ENCODE assay signal across 19 cellular contexts in genomic region chr2:143697744-143698143, GRCh38.
DNase-seq lines count a peak whose midpoint lies in the region; ATAC-seq and TF ChIP-seq lines count a peak whose summit lies in the region.
"Had no signal": no experiment of that assay in that cellular context is flagged by ENCODE, and none has a peak within 500 bp of the region (broad histone marks: within the 10 kb centered on the region; RNA-seq: fewer than 3 reads in every experiment).

No MANE protein-coding gene starts in this region.

- TF ChIP-seq CTCF in activated CD8-positive, alpha-beta T cell treated with anti-CD3 and anti-CD28 coated beads for 36 hours (IDR thresholded peaks at IDR 0.05): no peak
- no peak for TF ChIP-seq CTCF in HFFc6 (IDR thresholded peaks at IDR 0.05)

- no peak for ATAC-seq in activated CD8-positive, alpha-beta T cell treated with anti-CD3 and anti-CD28 coated beads for 36 hours
- no peak for ATAC-seq in activated CD8-positive, alpha-beta T cell treated with anti-CD3 and anti-CD28 coated beads, Interleukin-2, amount 10 ng/mL, durations not matched to agents 7 days and 5 days
- ATAC-seq in GM21515 (IDR thresholded peaks at IDR 0.05; ENCODE audit: unreplicated experiment) (peak; percentile 61), HG03025 (IDR thresholded peaks at IDR 0.05; ENCODE audit: low FRiP score, unreplicated experiment) (peak; percentile 68)
- ATAC-seq in activated T-helper 17 cell treated with anti-CD3 and anti-CD28 coated beads, Interleukin-2, amount 50 U/mL, for 72 hours (replicated peaks): no peak
- ATAC-seq: A549, sciatic nerve, T-cell had no signal

- no peaks in the 10 kb centered on the region for H3K27me3 Mint-ChIP-seq in activated CD8-positive, alpha-beta T cell treated with anti-CD3 and anti-CD28 coated beads for 36 hours
- no peaks in the 10 kb centered on the region for H3K27me3 Mint-ChIP-seq in activated CD8-positive, alpha-beta T cell treated with anti-CD3 and anti-CD28 coated beads, Interleukin-2, amount 10 ng/mL, durations not matched to agents 7 days and 5 days (ENCODE audit: low read depth)
- no peaks in the 10 kb centered on the region for H3K27me3 Mint-ChIP-seq in activated T-helper 17 cell treated with anti-CD3 and anti-CD28 coated beads, Interleukin-2, amount 50 U/mL, for 72 hours
- H3K27me3 Mint-ChIP-seq in HFFc6 (ENCODE audit: insufficient read depth): no peaks in the 10 kb centered on the region; the same call in 1 of the 2 replicates
- H3K27me3 Mint-ChIP-seq: CD4-positive, alpha-beta memory T cell; T-cell had no signal

- H3K36me3 Mint-ChIP-seq in activated CD8-positive, alpha-beta T cell treated with anti-CD3 and anti-CD28 coated beads for 36 hours (ENCODE audit: low read depth): peaks cover 18% of the 10 kb centered on the region
- peaks cover 29% of the 10 kb centered on the region for H3K36me3 Mint-ChIP-seq in activated CD8-positive, alpha-beta T cell treated with anti-CD3 and anti-CD28 coated beads, Interleukin-2, amount 10 ng/mL, durations not matched to agents 7 days and 5 days (ENCODE audit: low read depth)
- peaks cover 13% of the 10 kb centered on the region for H3K36me3 Mint-ChIP-seq in activated T-helper 17 cell treated with anti-CD3 and anti-CD28 coated beads, Interleukin-2, amount 50 U/mL, for 72 hours (ENCODE audit: low read depth)
- no peaks in the 10 kb centered on the region for H3K36me3 Mint-ChIP-seq in HFFc6 (ENCODE audit: low read depth)
- H3K36me3 Mint-ChIP-seq: type B pancreatic cell had no signal

- POLR2A ChIA-PET in activated CD8-positive, alpha-beta T cell treated with anti-CD3 and anti-CD28 coated beads for 36 hours (lab: Charles Lee): no interaction called here
- POLR2A ChIA-PET in activated CD8-positive, alpha-beta T cell treated with anti-CD3 and anti-CD28 coated beads, Interleukin-2, amount 10 ng/mL, durations not matched to agents 7 days and 5 days (lab: Charles Lee): no interaction called here

- no peak for DNase-seq in activated CD8-positive, alpha-beta T cell treated with anti-CD3 and anti-CD28 coated beads for 36 hours
- DNase-seq in activated CD8-positive, alpha-beta T cell treated with anti-CD3 and anti-CD28 coated beads, Interleukin-2, amount 10 ng/mL, durations not matched to agents 7 days and 5 days: no peak
- DNase-seq in NCI-H526 (lab: John Stamatoyannopoulos, UW): no peak
- DNase-seq in NCI-H1417 treated with DMSO at 0.1 percent for 48 hours (lab: John Stamatoyannopoulos, UW): no peak
- no peak for DNase-seq in HFFc6
- DNase-seq: CD4-positive, alpha-beta memory T cell; cortex of kidney; erythroblast; islet precursor cell; mesenchymal stem cell; NCI-H2081 treated with DMSO at 0.1 percent for 48 hours; stimulated activated CD4-positive, alpha-beta T cell treated with anti-CD3 and anti-CD28 coated beads, Interleukin-4, amount 100 ng/mL, for 1 hour; T-cell had no signal

- intact Hi-C loops in activated CD8-positive, alpha-beta T cell treated with anti-CD3 and anti-CD28 coated beads for 36 hours (cut with micrococcal nuclease): no loop called here

- H3K4me3 Mint-ChIP-seq in activated CD8-positive, alpha-beta T cell treated with anti-CD3 and anti-CD28 coated beads for 36 hours: no peak overlapping the region
- H3K4me3 Mint-ChIP-seq in activated CD8-positive, alpha-beta T cell treated with anti-CD3 and anti-CD28 coated beads, Interleukin-2, amount 10 ng/mL, durations not matched to agents 7 days and 5 days: no peak overlapping the region
- H3K4me3 Mint-ChIP-seq in activated T-helper 17 cell treated with anti-CD3 and anti-CD28 coated beads, Interleukin-2, amount 50 U/mL, for 72 hours: peak overlapping the region; percentile 11
- H3K4me3 Mint-ChIP-seq in HFFc6: no peak overlapping the region
- H3K4me3 Mint-ChIP-seq: CD4-positive, alpha-beta memory T cell; T-cell; type B pancreatic cell had no signal

- peak overlapping the region; percentile 88 for H3K27ac Mint-ChIP-seq in activated CD8-positive, alpha-beta T cell treated with anti-CD3 and anti-CD28 coated beads for 36 hours
- no peak overlapping the region for H3K27ac Mint-ChIP-seq in activated CD8-positive, alpha-beta T cell treated with anti-CD3 and anti-CD28 coated beads, Interleukin-2, amount 10 ng/mL, durations not matched to agents 7 days and 5 days
- H3K27ac Mint-ChIP-seq in activated T-helper 17 cell treated with anti-CD3 and anti-CD28 coated beads, Interleukin-2, amount 50 U/mL, for 72 hours: peak overlapping the region; percentile 51
- H3K27ac Mint-ChIP-seq in HFFc6: no peak overlapping the region
- H3K27ac Mint-ChIP-seq: type B pancreatic cell had no signal

- H3K4me1 Mint-ChIP-seq in activated CD8-positive, alpha-beta T cell treated with anti-CD3 and anti-CD28 coated beads for 36 hours (ENCODE audit: low read depth): peaks cover 54% of the 10 kb centered on the region
- no peaks in the 10 kb centered on the region for H3K4me1 Mint-ChIP-seq in activated CD8-positive, alpha-beta T cell treated with anti-CD3 and anti-CD28 coated beads, Interleukin-2, amount 10 ng/mL, durations not matched to agents 7 days and 5 days (ENCODE audit: low read depth)
- peaks cover 18% of the 10 kb centered on the region for H3K4me1 Mint-ChIP-seq in activated T-helper 17 cell treated with anti-CD3 and anti-CD28 coated beads, Interleukin-2, amount 50 U/mL, for 72 hours
- H3K4me1 Mint-ChIP-seq in HFFc6 (ENCODE audit: low read depth): no peaks in the 10 kb centered on the region

- CTCF ChIA-PET in activated CD8-positive, alpha-beta T cell treated with anti-CD3 and anti-CD28 coated beads for 36 hours (lab: Charles Lee): no interaction called here
- CTCF ChIA-PET in activated CD8-positive, alpha-beta T cell treated with anti-CD3 and anti-CD28 coated beads, Interleukin-2, amount 10 ng/mL, durations not matched to agents 7 days and 5 days (lab: Charles Lee): interaction anchor here (0.8 kb wide), 1 partner anchor 106 kb away, joined by 3 read pairs; no protein-coding TSS in a partner anchor

- H3K9me3 Mint-ChIP-seq in activated CD8-positive, alpha-beta T cell treated with anti-CD3 and anti-CD28 coated beads for 36 hours: peaks cover 2% of the 10 kb centered on the region
- H3K9me3 Mint-ChIP-seq in activated CD8-positive, alpha-beta T cell treated with anti-CD3 and anti-CD28 coated beads, Interleukin-2, amount 10 ng/mL, durations not matched to agents 7 days and 5 days (ENCODE audit: insufficient read depth): no peaks in the 10 kb centered on the region
- H3K9me3 Mint-ChIP-seq in activated T-helper 17 cell treated with anti-CD3 and anti-CD28 coated beads, Interleukin-2, amount 50 U/mL, for 72 hours: no peaks in the 10 kb centered on the region
- no peaks in the 10 kb centered on the region for H3K9me3 Mint-ChIP-seq in HFFc6
- H3K9me3 Mint-ChIP-seq: T-cell had no signal

Comparison
In these comparisons a context has a peak if more than half of its experiments do, and no peak if none do; other contexts are left out.
1. H3K27ac Mint-ChIP-seq: peak in activated CD8-positive, alpha-beta T cell treated with anti-CD3 and anti-CD28 coated beads for 36 hours (single experiment) and activated T-helper 17 cell treated with anti-CD3 and anti-CD28 coated beads, Interleukin-2, amount 50 U/mL, for 72 hours (single experiment); none in activated CD8-positive, alpha-beta T cell treated with anti-CD3 and anti-CD28 coated beads, Interleukin-2, amount 10 ng/mL, durations not matched to agents 7 days and 5 days (single experiment) and HFFc6 (single experiment).
2. ATAC-seq: peak in GM21515 (single experiment) and HG03025 (single experiment); none in activated CD8-positive, alpha-beta T cell treated with anti-CD3 and anti-CD28 coated beads for 36 hours (single experiment), activated CD8-positive, alpha-beta T cell treated with anti-CD3 and anti-CD28 coated beads, Interleukin-2, amount 10 ng/mL, durations not matched to agents 7 days and 5 days (single experiment) and activated T-helper 17 cell treated with anti-CD3 and anti-CD28 coated beads, Interleukin-2, amount 50 U/mL, for 72 hours (single experiment).